33 cellular contexts compared by ENCODE assay signal in genomic region chr6:116797585-116797984, GRCh38. TPM values are rescaled to one million over a fixed set of nuclear protein-coding genes. Genes with fewer than 3 reads are reported as not detected.
"Had no signal": no experiment of that assay in that cellular context is flagged by ENCODE, and none has a peak within 500 bp of the region (broad histone marks: within the 10 kb centered on the region; RNA-seq: fewer than 3 reads in every experiment).

No MANE protein-coding gene starts in this region.

- H2AFZ ChIP-seq: neural progenitor cell, parathyroid adenoma had no signal

- H3K27me3 ChIP-seq: neural progenitor cell, neutrophil, right lobe of liver, stomach, testis, thyroid gland, transverse colon, upper lobe of left lung, vagina had no signal

- ATAC-seq: natural killer cell; psoas muscle; right lobe of liver; stimulated activated naive B cell treated with anti-CD40 and anti-IgM and Interleukin-4, amounts not matched to agents 10 μg/mL and 1 μg/mL and 100 μg/mL, for 72 hours; stimulated activated naive CD8-positive, alpha-beta T cell treated with anti-CD3 and anti-CD28 coated beads, Interleukin-15, Interleukin-2, amounts not matched to agents 100 U/mL and 50 U/mL, for 24 hours had no signal

- DNase-seq: islet precursor cell; left ventricle myocardium inferior; mesendoderm; naive B cell; natural killer cell; nephron progenitor cell; occipital lobe; psoas muscle; right lobe of liver; stimulated activated CD4-positive, alpha-beta T cell treated with anti-CD3 and anti-CD28 coated beads, Interleukin-1b, Interleukin-23, amount 100 ng/mL, for 48 hours; stimulated activated CD4-positive, alpha-beta T cell treated with anti-CD3 and anti-CD28 coated beads, Interleukin-2, amount 100 ng/mL, for 48 hours; stimulated activated CD4-positive, alpha-beta T cell treated with anti-CD3 and anti-CD28 coated beads, Interleukin-4, amount 100 ng/mL, for 4 hours; stimulated activated CD8-positive, alpha-beta memory T cell treated with anti-CD3 and anti-CD28 coated beads, Interleukin-4, amount 100 ng/mL, for 48 hours; stimulated activated naive B cell treated with anti-CD40 and anti-IgM and Interleukin-4, amounts not matched to agents 10 μg/mL and 1 μg/mL and 100 μg/mL, for 72 hours; stimulated activated naive CD8-positive, alpha-beta T cell treated with anti-CD3 and anti-CD28 coated beads, Interleukin-15, Interleukin-2, amounts not matched to agents 100 U/mL and 50 U/mL, for 24 hours; stomach; testis; thyroid gland; transverse colon; upper lobe of left lung had no signal

- H3K9me3 ChIP-seq: left ventricle myocardium inferior, neutrophil, psoas muscle, right lobe of liver, stomach, testis, thyroid gland, transverse colon, upper lobe of left lung, vagina had no signal

- H3K4me3 ChIP-seq: left ventricle myocardium inferior, lung, neural progenitor cell, psoas muscle, right lobe of liver, smooth muscle cell, stomach, testis, thyroid gland, transverse colon, upper lobe of left lung, vagina had no signal

- H3K27ac ChIP-seq: left ventricle myocardium inferior, neural progenitor cell, neutrophil, parathyroid adenoma, psoas muscle, right lobe of liver, stomach, testis, thyroid gland, transverse colon, upper lobe of left lung, vagina had no signal

- H3K79me2 ChIP-seq: parathyroid adenoma had no signal

- H3K4me2 ChIP-seq: neural progenitor cell, smooth muscle cell had no signal

- H3K4me1 ChIP-seq: left ventricle myocardium inferior, neural progenitor cell, parathyroid adenoma, psoas muscle, right lobe of liver, stomach, testis, thyroid gland, transverse colon, upper lobe of left lung, vagina had no signal

- H3K36me3 ChIP-seq: left ventricle myocardium inferior, neural progenitor cell, neutrophil, right lobe of liver, stomach, thyroid gland, transverse colon, upper lobe of left lung, vagina had no signal

RNA-seq across cellular contexts. Expression of gene GPRC6A, which starts 31.3 kb away (rescaled TPM):
- total RNA-seq: kidney epithelial cell, left ventricle myocardium inferior, lower leg skin, lung, mononuclear cell, natural killer cell, occipital lobe, osteocyte, posterior vena cava, psoas muscle, right lobe of liver, skeletal muscle tissue, smooth muscle cell, stomach, thyroid gland, transverse colon, upper lobe of left lung, urinary bladder, vagina had no signal
- polyA plus RNA-seq: lung, psoas muscle, smooth muscle cell, stomach, urinary bladder had no signal

RNA-seq across cellular contexts. Expression of gene FAM162B, which starts 32.1 kb away (rescaled TPM):
- total RNA-seq: mononuclear cell, natural killer cell, osteocyte had no signal
